18 cellular contexts compared by ENCODE assay signal in the genomic region with DNA sequence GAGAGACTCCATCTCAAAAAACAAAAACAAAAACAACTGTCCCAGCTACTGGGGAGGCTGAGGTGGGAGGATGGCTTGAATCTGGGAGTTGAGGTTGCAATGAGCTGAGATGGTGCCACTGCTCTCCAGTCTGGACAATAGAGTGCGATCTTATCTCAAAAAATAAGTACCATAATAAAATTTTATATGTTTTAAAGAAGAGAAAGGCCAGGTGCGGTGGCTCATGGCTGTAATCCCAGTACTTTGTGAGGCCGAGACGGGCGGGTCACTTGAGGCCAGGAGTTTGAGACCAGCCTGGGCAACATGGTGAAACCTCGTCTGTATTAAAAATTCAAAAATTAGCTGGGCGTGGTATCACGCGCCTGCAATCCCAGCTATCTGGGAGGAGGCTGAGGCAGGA. TPM values are rescaled to one million over a fixed set of nuclear protein-coding genes. Genes with fewer than 3 reads are reported as not detected.
DNase-seq lines count a peak whose midpoint lies in the region; TF ChIP-seq lines count a peak whose summit lies in the region.
"Had no signal": no experiment of that assay in that cellular context is flagged by ENCODE, and none has a peak within 500 bp of the region (broad histone marks: within the 10 kb centered on the region; RNA-seq: fewer than 3 reads in every experiment).

No MANE protein-coding gene starts in this region.

- in situ Hi-C loops in ACHN (cut with HindIII; ENCODE audit: low pct_ligation_motif_present, low pct_unique_long_range_greater_than_20kb, low sequenced_read_pairs): no loop called here

- H3K4me3 Mint-ChIP-seq in HFFc6: no peak overlapping the region
- no peak overlapping the region for H3K4me3 Mint-ChIP-seq in nephron progenitor cell
- H3K4me3 Mint-ChIP-seq: CD4-positive, alpha-beta memory T cell had no signal

- TF ChIP-seq CTCF in HFFc6 (IDR thresholded peaks at IDR 0.05): no peak
- TF ChIP-seq CTCF in nephron progenitor cell (IDR thresholded peaks at IDR 0.05): no peak

- DNase-seq in DMS153 treated with DMSO at 0.1 percent for 48 hours (lab: John Stamatoyannopoulos, UW; ENCODE audit: unreplicated experiment) (peak; percentile 16), DMS153 (lab: John Stamatoyannopoulos, UW) (no peak), HFFc6 (no peak), nephron progenitor cell (no peak), islet precursor cell (no peak), ACHN (no peak)
- DNase-seq: AML-193; Calu3; CD4-positive, alpha-beta memory T cell; COR-L47; DMS79; EL; GDM1; GM23248; H7; HCEC 1CT had no signal

- H3K27me3 Mint-ChIP-seq in HFFc6 (ENCODE audit: insufficient read depth): peaks cover 7% of the 10 kb centered on the region
- H3K27me3 Mint-ChIP-seq in nephron progenitor cell (ENCODE audit: low read depth, poor library complexity): peaks cover 9% of the 10 kb centered on the region

- H3K9me3 Mint-ChIP-seq in HFFc6: no peaks in the 10 kb centered on the region
- H3K9me3 Mint-ChIP-seq in nephron progenitor cell: no peaks in the 10 kb centered on the region
- H3K9me3 Mint-ChIP-seq: CD4-positive, alpha-beta memory T cell had no signal

- no peaks in the 10 kb centered on the region for H3K36me3 Mint-ChIP-seq in HFFc6 (ENCODE audit: low read depth)
- H3K36me3 Mint-ChIP-seq in nephron progenitor cell (ENCODE audit: low read depth): no peaks in the 10 kb centered on the region
- H3K36me3 Mint-ChIP-seq: CD4-positive, alpha-beta memory T cell had no signal

- H3K4me1 Mint-ChIP-seq in HFFc6 (ENCODE audit: low read depth): peaks cover 7% of the 10 kb centered on the region
- H3K4me1 Mint-ChIP-seq in nephron progenitor cell: peaks cover 8% of the 10 kb centered on the region
- H3K4me1 Mint-ChIP-seq: CD4-positive, alpha-beta memory T cell had no signal

- H3K27ac Mint-ChIP-seq in HFFc6 (peak overlapping the region; percentile 33), nephron progenitor cell (peak overlapping the region; percentile 68)
- H3K27ac Mint-ChIP-seq: CD4-positive, alpha-beta memory T cell had no signal

RNA-seq across cellular contexts. Expression of gene RPUSD1, which starts 11.4 kb away (rescaled TPM):
- total RNA-seq in HFFc6 (2021; fragmentation: NEBNext Ultra II Directional; extraction: Animal tissue kit (Norgen Biotek cat#: 25700)): 10 to 100 TPM; 23.8 to 32.8 (median 25.8) TPM

RNA-seq across cellular contexts. Expression of gene CHTF18, which starts 11.6 kb away (rescaled TPM):
- total RNA-seq in HFFc6 (2021; fragmentation: NEBNext Ultra II Directional; extraction: Animal tissue kit (Norgen Biotek cat#: 25700)): 10 to 100 TPM; 15.2 to 31.7 (median 26.0) TPM

RNA-seq across cellular contexts. Expression of gene MSLN, which starts 16.3 kb away (rescaled TPM):
- total RNA-seq in HFFc6 (2021; fragmentation: NEBNext Ultra II Directional; extraction: Animal tissue kit (Norgen Biotek cat#: 25700)): under 1 TPM; 0.17 to 0.61 (median 0.36) TPM
- total RNA-seq: CD4-positive, alpha-beta memory T cell; GM12878; GM23248; H7 had no signal

RNA-seq across cellular contexts. Expression of gene GNG13, which starts 23.7 kb away (rescaled TPM):
- total RNA-seq in HFFc6 (2021; fragmentation: NEBNext Ultra II Directional; extraction: Animal tissue kit (Norgen Biotek cat#: 25700)): not detected
- total RNA-seq: Calu3; CD4-positive, alpha-beta memory T cell; GM12878; GM23248; H1; H7 had no signal

RNA-seq across cellular contexts. Expression of gene CIAO3, which starts 36.0 kb away (rescaled TPM):
- 10 to 100 TPM; 16.9 to 20.5 (median 18.0) TPM for total RNA-seq in HFFc6 (2021; fragmentation: NEBNext Ultra II Directional; extraction: Animal tissue kit (Norgen Biotek cat#: 25700))
